In the genomic region with DNA sequence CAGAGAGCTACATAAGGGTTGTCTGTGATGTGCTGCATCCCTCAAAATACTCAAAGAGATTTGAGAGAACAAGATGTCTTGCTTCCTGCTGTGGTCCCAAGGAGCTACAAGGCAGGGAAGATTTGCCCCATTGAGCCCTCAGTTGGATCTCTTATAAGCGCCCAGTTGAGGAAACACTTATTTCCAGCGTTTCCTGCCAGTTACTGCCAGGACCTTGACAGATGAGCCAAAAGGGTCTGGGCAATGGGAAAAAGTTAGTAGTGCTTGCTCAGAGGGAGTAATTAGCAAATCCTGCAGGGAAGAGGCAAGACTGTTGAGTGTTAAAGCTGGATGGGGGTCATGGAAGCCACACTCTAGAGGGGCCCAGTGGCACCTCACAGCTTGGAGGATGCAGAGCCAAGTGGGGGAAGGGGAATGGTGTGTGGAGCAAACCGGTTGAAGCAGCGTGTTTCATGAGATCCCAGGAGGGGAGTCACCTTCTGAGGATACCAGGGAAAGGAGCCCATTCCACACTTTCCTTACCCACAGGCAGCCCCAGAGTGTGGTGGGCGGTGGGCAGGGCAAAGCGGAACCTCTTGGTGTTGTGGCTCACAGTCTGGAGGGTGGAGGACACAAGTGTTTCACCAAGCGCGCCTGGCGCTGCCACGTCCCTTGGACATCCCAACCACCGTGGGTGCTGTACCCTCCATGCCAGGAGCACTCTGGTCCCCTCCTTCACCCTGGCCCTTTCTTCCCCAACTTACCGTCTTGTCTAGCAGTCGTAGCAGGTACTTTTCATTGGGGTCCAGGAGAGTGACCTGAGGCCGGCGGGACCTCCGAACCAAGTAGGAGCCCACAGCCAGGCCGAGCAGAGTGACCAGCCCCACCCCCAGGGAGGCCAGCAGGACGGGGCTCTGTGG, we compare ENCODE assay signal across 1 cellular context.
TF ChIP-seq lines count a peak whose summit lies in the region.

No MANE protein-coding gene starts in this region.

TF ChIP-seq in H1, 55 proteins besides CTCF, POLR2A, EP300 and RAD21:
- no peak for TF ChIP-seq SIN3A (conservative IDR thresholded peaks at IDR 0.05 in 1 of 2, IDR thresholded peaks at IDR 0.05 in 1 of 2; ENCODE audit: low read depth in 1 of 2, low read length in 2 of 2)
- no peak for TF ChIP-seq CHD2 (IDR thresholded peaks at IDR 0.05; ENCODE audit: low read length)
